ENCODE assay signal across 8 cellular contexts in the genomic region with DNA sequence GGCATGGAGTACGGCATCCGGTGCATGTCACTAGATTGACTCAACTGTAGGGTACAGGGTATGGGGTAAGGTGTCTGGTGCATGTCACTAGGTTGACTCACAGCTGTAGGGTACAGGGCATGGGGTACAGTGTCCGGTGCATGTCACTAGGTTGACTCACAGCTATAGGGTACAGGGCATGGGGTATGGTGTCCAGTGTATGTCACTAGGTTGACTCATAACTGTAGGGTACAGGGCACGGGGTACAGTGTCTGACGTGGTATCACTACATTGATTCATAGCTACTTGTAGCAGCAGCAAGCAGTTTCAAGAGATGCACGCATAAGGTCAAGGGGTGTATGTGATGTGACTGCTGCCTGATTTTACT.
DNase-seq lines count a peak whose midpoint lies in the region; ATAC-seq and TF ChIP-seq lines count a peak whose summit lies in the region.
"Not testable (repeated sequence)": the region's sequence is repeated elsewhere in the genome, so short reads cannot be mapped to it uniquely, and the experiment has no call there.

No MANE protein-coding gene starts in this region.

- BruUV-seq in PC-9 (replicated peaks; lab: Mats Ljungman, UMichigan), result not testable (repeated sequence)

- not testable (repeated sequence) for H3K36me3 ChIP-seq in PC-9 (ENCODE audit: low read depth)

- H3F3A ChIP-seq in PC-9 (ENCODE audit: insufficient read depth, low read depth), result peaks cover 13% of the 10 kb centered on the region; the same call in 1 of the 2 replicates

- H3K9me3 ChIP-seq in PC-9 (ENCODE audit: insufficient read depth, low read depth), result not testable (repeated sequence)

- DNase-seq in EH (ENCODE audit: low read depth) (peak; percentile 32), PC-9 (peak in 1 of 2 experiments; percentile 71)
- peak; percentile 64 for DNase-seq in activated CD4-positive, alpha-beta memory T cell treated with anti-CD3 and anti-CD28 coated beads for 36 hours
- not testable (repeated sequence) for DNase-seq in activated naive CD4-positive, alpha-beta T cell treated with anti-CD3 and anti-CD28 coated beads, Interleukin-2, amount 50 U/mL, for 72 hours (ENCODE audit: low spot score in 2 of 2); foreskin keratinocyte
- DNase-seq in stimulated activated effector memory CD8-positive, alpha-beta T cell treated with anti-CD3 and anti-CD28 coated beads, Interleukin-12 subunit alpha, Interleukin-12 subunit beta, amount 100 ng/mL, for 72 hours (ENCODE audit: low spot score in 2 of 2), result peak; percentile 8 to 62

- H3K4me2 ChIP-seq in PC-9, result not testable (repeated sequence)

- POLR2A ChIA-PET in PC-9 (lab: Charles Lee; ENCODE audit: unreplicated experiment); activated CD4-positive, alpha-beta memory T cell treated with anti-CD3 and anti-CD28 coated beads for 36 hours (lab: Charles Lee): not testable (repeated sequence)

- not testable (repeated sequence) for H3K36me3 Mint-ChIP-seq in activated CD4-positive, alpha-beta memory T cell treated with anti-CD3 and anti-CD28 coated beads for 36 hours; activated naive CD4-positive, alpha-beta T cell treated with anti-CD3 and anti-CD28 coated beads, Interleukin-2, amount 50 U/mL, for 72 hours
- peaks cover 14% of the 10 kb centered on the region for H3K36me3 Mint-ChIP-seq in stimulated activated effector memory CD8-positive, alpha-beta T cell treated with anti-CD3 and anti-CD28 coated beads, Interleukin-12 subunit alpha, Interleukin-12 subunit beta, amount 100 ng/mL, for 72 hours

- ATAC-seq in GM18867 (IDR thresholded peaks at IDR 0.05; ENCODE audit: unreplicated experiment), result peak; percentile 72
- peak; percentile 60 for ATAC-seq in HG03280 (IDR thresholded peaks at IDR 0.05; ENCODE audit: unreplicated experiment)
- ATAC-seq in activated naive CD4-positive, alpha-beta T cell treated with anti-CD3 and anti-CD28 coated beads, Interleukin-2, amount 50 U/mL, for 72 hours, result peak; percentile 59 to 75
- peak; percentile 33 for ATAC-seq in foreskin keratinocyte
- peak; percentile 92 for ATAC-seq in stimulated activated effector memory CD8-positive, alpha-beta T cell treated with anti-CD3 and anti-CD28 coated beads, Interleukin-12 subunit alpha, Interleukin-12 subunit beta, amount 100 ng/mL, for 72 hours

- H3K27me3 Mint-ChIP-seq in activated CD4-positive, alpha-beta memory T cell treated with anti-CD3 and anti-CD28 coated beads for 36 hours, result not testable (repeated sequence)

- H3K27ac ChIP-seq in PC-9, result peak overlapping the region; percentile 70
- not testable (repeated sequence) for H3K27ac ChIP-seq in foreskin keratinocyte

- not testable (repeated sequence) for H2AFZ ChIP-seq in PC-9

- H4K20me1 ChIP-seq in PC-9 (ENCODE audit: insufficient read depth), result not testable (repeated sequence)

- not testable (repeated sequence) for H3K9me2 ChIP-seq in PC-9 (ENCODE audit: insufficient read depth)

- not testable (repeated sequence) for H3K79me2 ChIP-seq in PC-9 (ENCODE audit: low read depth)

- not testable (repeated sequence) for H3K27ac Mint-ChIP-seq in activated CD4-positive, alpha-beta memory T cell treated with anti-CD3 and anti-CD28 coated beads for 36 hours; activated naive CD4-positive, alpha-beta T cell treated with anti-CD3 and anti-CD28 coated beads, Interleukin-2, amount 50 U/mL, for 72 hours
- peak overlapping the region; percentile 93 for H3K27ac Mint-ChIP-seq in stimulated activated effector memory CD8-positive, alpha-beta T cell treated with anti-CD3 and anti-CD28 coated beads, Interleukin-12 subunit alpha, Interleukin-12 subunit beta, amount 100 ng/mL, for 72 hours

- not testable (repeated sequence) for TF ChIP-seq CTCF in PC-9 (conservative IDR thresholded peaks at IDR 0.05); foreskin keratinocyte (conservative IDR thresholded peaks at IDR 0.05)

- CTCF ChIA-PET in PC-9 (lab: Charles Lee); activated CD4-positive, alpha-beta memory T cell treated with anti-CD3 and anti-CD28 coated beads for 36 hours (lab: Charles Lee): not testable (repeated sequence)

- intact Hi-C loops in PC-9 (cut with micrococcal nuclease; ENCODE audit: unreplicated experiment), result not testable (repeated sequence)
- intact Hi-C loops in activated CD4-positive, alpha-beta memory T cell treated with anti-CD3 and anti-CD28 coated beads for 36 hours (cut with micrococcal nuclease), result loop anchor here (1.0 kb wide), 1 partner anchor 19 kb away; no protein-coding TSS in a partner anchor

- not testable (repeated sequence) for H3K4me3 ChIP-seq in PC-9

- H3K4me1 Mint-ChIP-seq in activated CD4-positive, alpha-beta memory T cell treated with anti-CD3 and anti-CD28 coated beads for 36 hours (ENCODE audit: low read depth), result not testable (repeated sequence)
- peaks cover 32% of the 10 kb centered on the region for H3K4me1 Mint-ChIP-seq in stimulated activated effector memory CD8-positive, alpha-beta T cell treated with anti-CD3 and anti-CD28 coated beads, Interleukin-12 subunit alpha, Interleukin-12 subunit beta, amount 100 ng/mL, for 72 hours

- not testable (repeated sequence) for H3K9me3 Mint-ChIP-seq in activated CD4-positive, alpha-beta memory T cell treated with anti-CD3 and anti-CD28 coated beads for 36 hours; activated naive CD4-positive, alpha-beta T cell treated with anti-CD3 and anti-CD28 coated beads, Interleukin-2, amount 50 U/mL, for 72 hours; stimulated activated effector memory CD8-positive, alpha-beta T cell treated with anti-CD3 and anti-CD28 coated beads, Interleukin-12 subunit alpha, Interleukin-12 subunit beta, amount 100 ng/mL, for 72 hours

- not testable (repeated sequence) for H3K4me3 Mint-ChIP-seq in activated CD4-positive, alpha-beta memory T cell treated with anti-CD3 and anti-CD28 coated beads for 36 hours; stimulated activated effector memory CD8-positive, alpha-beta T cell treated with anti-CD3 and anti-CD28 coated beads, Interleukin-12 subunit alpha, Interleukin-12 subunit beta, amount 100 ng/mL, for 72 hours

- H3K4me1 ChIP-seq in PC-9 (replicated peaks; ENCODE audit: insufficient read depth); foreskin keratinocyte: not testable (repeated sequence)

- H3K27me3 ChIP-seq in PC-9 (ENCODE audit: insufficient read depth, low read depth), result peaks cover 19% of the 10 kb centered on the region; the same call in 1 of the 2 replicates
- H3K27me3 ChIP-seq in foreskin keratinocyte, result not testable (repeated sequence)

Comparison
In these comparisons a context has a peak if more than half of its experiments do, and no peak if none do; other contexts are left out.
1. ATAC-seq: peak in every context shown above with its lines; median percentile 92 in stimulated activated effector memory CD8-positive, alpha-beta T cell treated with anti-CD3 and anti-CD28 coated beads, Interleukin-12 subunit alpha, Interleukin-12 subunit beta, amount 100 ng/mL, for 72 hours; 72 in GM18867; 67 in activated naive CD4-positive, alpha-beta T cell treated with anti-CD3 and anti-CD28 coated beads, Interleukin-2, amount 50 U/mL, for 72 hours; 60 in HG03280; 33 in foreskin keratinocyte.